Comparison of ENCODE assay signal across 31 cellular contexts in the genomic region with DNA sequence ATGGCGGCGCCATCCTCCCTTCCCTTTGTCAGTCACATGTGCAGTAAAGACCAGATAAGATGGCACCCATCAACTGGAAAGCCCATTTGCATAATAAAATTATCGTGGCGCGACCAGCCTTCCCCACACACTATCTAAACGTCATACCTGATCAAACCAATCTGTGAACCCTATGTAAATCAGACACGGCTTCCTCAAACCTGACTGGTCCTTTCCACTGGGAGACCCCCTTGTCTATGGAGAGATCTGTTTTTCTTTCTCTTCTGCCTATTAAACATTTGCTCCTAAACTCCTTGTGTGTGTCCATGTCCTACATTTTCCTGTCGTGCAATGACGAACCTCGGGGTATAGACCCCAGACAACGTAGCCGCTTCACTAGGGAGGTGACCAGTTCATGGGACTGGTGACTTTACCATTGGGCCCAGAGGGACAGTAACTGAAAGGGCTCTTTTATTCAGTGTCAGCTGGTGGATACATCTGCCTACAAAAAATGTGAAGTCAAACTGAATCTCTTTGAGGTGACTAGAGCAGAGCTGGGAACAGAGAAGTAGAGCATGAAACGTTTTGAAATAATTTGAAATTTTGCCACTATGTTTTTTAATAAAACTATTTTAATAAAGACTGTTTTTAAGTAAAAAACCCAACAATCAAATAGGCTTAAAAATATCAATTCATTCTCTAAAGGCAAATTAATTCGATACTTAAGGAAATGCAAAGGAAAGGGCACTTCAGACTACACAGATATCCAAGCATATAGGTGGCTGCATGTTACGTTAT.
DNase-seq lines count a peak whose midpoint lies in the region; ATAC-seq, FAIRE-seq and TF ChIP-seq lines count a peak whose summit lies in the region.
"Had no signal": no experiment of that assay in that cellular context is flagged by ENCODE, and none has a peak within 500 bp of the region (broad histone marks: within the 10 kb centered on the region; RNA-seq: fewer than 3 reads in every experiment).

No MANE protein-coding gene starts in this region.

- H3K4me1 ChIP-seq in Caco-2 (peaks cover 85% of the 10 kb centered on the region), Peyer's patch (peaks cover 0 to 21% (median 2%) of the 10 kb centered on the region in 4 donors), kidney (ENCODE audit: control insufficient read depth in 1 of 2, insufficient read depth in 1 of 2, low read depth in 1 of 2, low read length in 2 of 2) (peaks cover 7 to 15% of the 10 kb centered on the region in 2 donors), PC-3 (ENCODE audit: insufficient read depth, low read length) (peaks cover 28% of the 10 kb centered on the region)
- H3K4me1 ChIP-seq: breast epithelium, heart right ventricle had no signal

- no peaks in the 10 kb centered on the region for H3K36me3 ChIP-seq in Caco-2 (ENCODE audit: control insufficient read depth, insufficient read depth, low read length)
- no peaks in the 10 kb centered on the region for H3K36me3 ChIP-seq in Peyer's patch
- no peaks in the 10 kb centered on the region for H3K36me3 ChIP-seq in kidney (ENCODE audit: control insufficient read depth in 1 of 2, insufficient read depth in 2 of 2, low read length in 2 of 2)
- H3K36me3 ChIP-seq in PC-3 (ENCODE audit: low read depth, low read length) = no peaks in the 10 kb centered on the region
- H3K36me3 ChIP-seq: breast epithelium, heart right ventricle, upper lobe of left lung had no signal

- H3K9ac ChIP-seq in kidney (ENCODE audit: low read length in 2 of 2) (no peak overlapping the region), PC-3 (ENCODE audit: low read length) (no peak overlapping the region)

- H3F3A ChIP-seq in PC-3 (ENCODE audit: low read length, unreplicated experiment) = peaks cover 5% of the 10 kb centered on the region

- H3K4me3 Mint-ChIP-seq in Caco-2 (ENCODE audit: unreplicated experiment) (peak overlapping the region; percentile 68), neural crest cell (no peak overlapping the region)
- H3K4me3 Mint-ChIP-seq: activated CD4-positive, alpha-beta memory T cell treated with anti-CD3 and anti-CD28 coated beads for 36 hours; activated naive CD4-positive, alpha-beta T cell treated with anti-CD3 and anti-CD28 coated beads, Interleukin-2, amount 10 ng/mL, durations not matched to agents 7 days and 5 days; activated T-helper 1 cell treated with anti-CD3 and anti-CD28 coated beads, Interleukin-12 subunit alpha, Interleukin-12 subunit beta, Interleukin-2, Interleukin-4 antibody, amounts not matched to agents 30 ng/mL and 10 ng/mL and 1 ng/mL, durations not matched to agents 14 hours and 24 hours and 36 hours; B cell; naive thymus-derived CD8-positive, alpha-beta T cell; T-helper 17 cell had no signal

- H3K9me3 ChIP-seq in Caco-2 (no peaks in the 10 kb centered on the region), Peyer's patch (no peaks in the 10 kb centered on the region), kidney (ENCODE audit: control insufficient read depth in 1 of 2, low read length in 2 of 2) (no peaks in the 10 kb centered on the region), PC-3 (ENCODE audit: low read length) (no peaks in the 10 kb centered on the region)
- H3K9me3 ChIP-seq: breast epithelium, heart right ventricle, upper lobe of left lung had no signal

- DNase-seq in Caco-2 (peak; percentile 69 to 78), Peyer's patch (no peak), kidney (no peak), neural crest cell (ENCODE audit: low read depth, low spot score) (no peak), PC-3 (no peak), NCI-H510A (lab: John Stamatoyannopoulos, UW) (no peak)
- DNase-seq: activated CD4-positive, alpha-beta memory T cell treated with anti-CD3 and anti-CD28 coated beads for 36 hours; activated CD4-positive, CD25-positive, alpha-beta regulatory T cell treated with anti-CD3 and anti-CD28 coated beads, Interleukin-2, amount 50 U/mL, for 72 hours; activated CD8-positive, alpha-beta memory T cell treated with anti-CD3 and anti-CD28 coated beads, Interleukin-2, amount 50 U/mL, for 4 hours; activated naive CD4-positive, alpha-beta T cell treated with anti-CD3 and anti-CD28 coated beads, Interleukin-2, amount 10 ng/mL, durations not matched to agents 7 days and 5 days; amniotic stem cell; effector memory CD4-positive, alpha-beta T cell; erythroblast; heart right ventricle; KBM-7; left cardiac atrium; mesendoderm; naive thymus-derived CD8-positive, alpha-beta T cell; NCI-H1417; NCI-H2029 treated with DMSO at 0.1 percent for 48 hours; NCI-H226; NCI-H82; retina; stimulated activated CD4-positive, alpha-beta T cell treated with anti-CD3 and anti-CD28 coated beads, Interleukin-2, amount 100 ng/mL, for 24 hours; T-helper 17 cell; upper lobe of left lung had no signal

- no peaks in the 10 kb centered on the region for H3K27me3 ChIP-seq in Caco-2 (replicated peaks; ENCODE audit: control insufficient read depth, insufficient read depth, low read length)
- no peaks in the 10 kb centered on the region for H3K27me3 ChIP-seq in Peyer's patch
- H3K27me3 ChIP-seq in PC-3 (ENCODE audit: low read length) = no peaks in the 10 kb centered on the region
- H3K27me3 ChIP-seq: breast epithelium, heart right ventricle, upper lobe of left lung had no signal

- H3K4me3 ChIP-seq in Caco-2 (ENCODE audit: low read depth, low read length) = peak overlapping the region; percentile 20
- H3K4me3 ChIP-seq in Peyer's patch = no peak overlapping the region
- H3K4me3 ChIP-seq in kidney (ENCODE audit: low read length in 2 of 2) = no peak overlapping the region
- no peak overlapping the region for H3K4me3 ChIP-seq in PC-3 (ENCODE audit: low read length)
- H3K4me3 ChIP-seq: breast epithelium, heart right ventricle, upper lobe of left lung had no signal

- no peaks in the 10 kb centered on the region for H3K79me2 ChIP-seq in PC-3 (ENCODE audit: low read length)

- TF ChIP-seq CTCF in Caco-2 (IDR thresholded peaks at IDR 0.05; ENCODE audit: insufficient read depth in 1 of 2, low read depth in 1 of 2, low read length in 1 of 2, severe bottlenecking in 1 of 2, unreplicated experiment in 1 of 2) (no peak), Peyer's patch (IDR thresholded peaks at IDR 0.05) (no peak), kidney (IDR thresholded peaks at IDR 0.05; ENCODE audit: borderline replicate concordance, extremely low read depth, insufficient read depth) (no peak), neural crest cell (conservative IDR thresholded peaks at IDR 0.05) (no peak), PC-3 (conservative IDR thresholded peaks at IDR 0.05; ENCODE audit: low read depth, low read length) (no peak)

- CTCF ChIA-PET in Caco-2 (lab: Charles Lee) = interaction anchor here (0.5 kb wide), 1 partner anchor 12 kb away, joined by 4 read pairs; no protein-coding TSS in a partner anchor
- CTCF ChIA-PET in PC-3 (lab: Charles Lee) = no interaction called here

- H3K9me3 Mint-ChIP-seq in Caco-2 (ENCODE audit: unreplicated experiment) (peaks cover 5% of the 10 kb centered on the region), neural crest cell (peaks cover 2% of the 10 kb centered on the region)
- H3K9me3 Mint-ChIP-seq: activated CD4-positive, alpha-beta memory T cell treated with anti-CD3 and anti-CD28 coated beads for 36 hours; activated naive CD4-positive, alpha-beta T cell treated with anti-CD3 and anti-CD28 coated beads, Interleukin-2, amount 10 ng/mL, durations not matched to agents 7 days and 5 days; activated T-helper 1 cell treated with anti-CD3 and anti-CD28 coated beads, Interleukin-12 subunit alpha, Interleukin-12 subunit beta, Interleukin-2, Interleukin-4 antibody, amounts not matched to agents 30 ng/mL and 10 ng/mL and 1 ng/mL, durations not matched to agents 14 hours and 24 hours and 36 hours had no signal

- no peaks in the 10 kb centered on the region for H3K36me3 Mint-ChIP-seq in Caco-2 (ENCODE audit: insufficient read depth, unreplicated experiment)
- H3K36me3 Mint-ChIP-seq in neural crest cell (ENCODE audit: low read depth) = no peaks in the 10 kb centered on the region
- H3K36me3 Mint-ChIP-seq: activated CD4-positive, alpha-beta memory T cell treated with anti-CD3 and anti-CD28 coated beads for 36 hours; activated naive CD4-positive, alpha-beta T cell treated with anti-CD3 and anti-CD28 coated beads, Interleukin-2, amount 10 ng/mL, durations not matched to agents 7 days and 5 days; naive thymus-derived CD8-positive, alpha-beta T cell had no signal

- H3K4me2 ChIP-seq in PC-3 (ENCODE audit: low read length) = no peak overlapping the region

- H4K20me1 ChIP-seq in PC-3 (ENCODE audit: low read length) = no peaks in the 10 kb centered on the region

- intact Hi-C loops in Caco-2 (cut with micrococcal nuclease; ENCODE audit: unreplicated experiment) = loop anchor here (2.0 to 5.0 kb wide), 3 partner anchors 36 to 180 kb away; no protein-coding TSS in a partner anchor
- intact Hi-C loops in kidney (cut with DNase I) = no loop called here
- intact Hi-C loops in PC-3 (cut with micrococcal nuclease) = no loop called here

- H3K9me2 ChIP-seq in PC-3 (replicated peaks; ENCODE audit: low read length) = no peaks in the 10 kb centered on the region

- H3K27ac Mint-ChIP-seq in Caco-2 (ENCODE audit: unreplicated experiment) (peak overlapping the region; percentile 99), neural crest cell (ENCODE audit: unreplicated experiment) (peak overlapping the region; percentile 11)
- H3K27ac Mint-ChIP-seq: activated CD4-positive, alpha-beta memory T cell treated with anti-CD3 and anti-CD28 coated beads for 36 hours; activated naive CD4-positive, alpha-beta T cell treated with anti-CD3 and anti-CD28 coated beads, Interleukin-2, amount 10 ng/mL, durations not matched to agents 7 days and 5 days; activated T-helper 1 cell treated with anti-CD3 and anti-CD28 coated beads, Interleukin-12 subunit alpha, Interleukin-12 subunit beta, Interleukin-2, Interleukin-4 antibody, amounts not matched to agents 30 ng/mL and 10 ng/mL and 1 ng/mL, durations not matched to agents 14 hours and 24 hours and 36 hours; B cell; naive thymus-derived CD8-positive, alpha-beta T cell; T-helper 17 cell had no signal

- TF ChIP-seq POLR2A in Peyer's patch (IDR thresholded peaks at IDR 0.05) = no peak

- BruUV-seq in Caco-2 (replicated peaks; lab: Mats Ljungman, UMichigan) = TSS peak; percentile 95
- no TSS peak for BruUV-seq in PC-3 (replicated peaks; lab: Mats Ljungman, UMichigan)

- peak overlapping the region in 3 of 4 donors; percentile 61 to 92 (median 80) for H3K27ac ChIP-seq in Peyer's patch
- peak overlapping the region; percentile 54 to 80 for H3K27ac ChIP-seq in kidney (ENCODE audit: low read depth in 2 of 2, low read length in 2 of 2)
- H3K27ac ChIP-seq in PC-3 (ENCODE audit: low read length) = no peak overlapping the region
- H3K27ac ChIP-seq: breast epithelium, heart right ventricle, upper lobe of left lung had no signal

- peak; percentile 8 for FAIRE-seq in kidney (lab: Jason Lieb, UNC)

- H2AFZ ChIP-seq in PC-3 (ENCODE audit: low read length) = no peak overlapping the region

- ATAC-seq in PC-3 (no peak), HG02678 (IDR thresholded peaks at IDR 0.05; ENCODE audit: unreplicated experiment) (no peak), GM18907 (IDR thresholded peaks at IDR 0.05; ENCODE audit: unreplicated experiment) (no peak)
- ATAC-seq: heart right ventricle; left cardiac atrium; naive thymus-derived CD8-positive, alpha-beta T cell; T-helper 17 cell had no signal

- H3K4me1 Mint-ChIP-seq in Caco-2 (ENCODE audit: low read depth, unreplicated experiment) = peaks cover 27% of the 10 kb centered on the region
- peaks cover 34% of the 10 kb centered on the region for H3K4me1 Mint-ChIP-seq in neural crest cell
- H3K4me1 Mint-ChIP-seq: activated naive CD4-positive, alpha-beta T cell treated with anti-CD3 and anti-CD28 coated beads, Interleukin-2, amount 10 ng/mL, durations not matched to agents 7 days and 5 days; B cell; naive thymus-derived CD8-positive, alpha-beta T cell; T-helper 17 cell had no signal

- H3K27me3 Mint-ChIP-seq in Caco-2 (ENCODE audit: insufficient read depth, unreplicated experiment) (no peaks in the 10 kb centered on the region), neural crest cell (ENCODE audit: low read depth) (no peaks in the 10 kb centered on the region)
- H3K27me3 Mint-ChIP-seq: activated CD4-positive, alpha-beta memory T cell treated with anti-CD3 and anti-CD28 coated beads for 36 hours; activated naive CD4-positive, alpha-beta T cell treated with anti-CD3 and anti-CD28 coated beads, Interleukin-2, amount 10 ng/mL, durations not matched to agents 7 days and 5 days had no signal

- POLR2A ChIA-PET in Caco-2 (lab: Charles Lee) = no interaction called here
- POLR2A ChIA-PET in PC-3 (lab: Charles Lee; ENCODE audit: unreplicated experiment) = no interaction called here

Comparison
In these comparisons a context has a peak if more than half of its experiments do, and no peak if none do; other contexts are left out.
1. DNase-seq: peak in Caco-2 (2 of 2); none in Peyer's patch (0 of 3), kidney (single experiment), neural crest cell (single experiment), PC-3 (single experiment) and NCI-H510A (single experiment).